17 cellular contexts compared by ENCODE assay signal in the genomic region with DNA sequence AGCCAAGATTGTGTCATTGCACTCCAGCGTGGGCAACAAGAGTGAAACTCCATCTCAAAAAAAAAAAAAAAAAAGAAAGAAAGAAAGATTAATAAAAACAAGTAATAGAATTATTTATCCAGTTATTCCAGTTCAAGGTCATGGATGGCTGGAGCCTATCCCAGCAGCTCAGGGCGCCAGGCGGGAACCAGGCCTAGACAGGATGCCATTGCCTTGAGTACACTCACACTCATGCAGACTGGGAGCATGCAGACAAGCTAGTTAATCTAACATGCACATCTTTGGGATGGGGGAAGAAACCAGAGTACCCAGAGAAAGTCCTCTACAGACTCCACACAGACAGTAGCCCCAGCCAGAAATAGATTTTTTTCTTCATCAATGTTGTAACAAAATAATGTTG. TPM values are rescaled to one million over a fixed set of nuclear protein-coding genes. Genes with fewer than 3 reads are reported as not detected.
DNase-seq lines count a peak whose midpoint lies in the region; FAIRE-seq and TF ChIP-seq lines count a peak whose summit lies in the region.
"Had no signal": no experiment of that assay in that cellular context is flagged by ENCODE, and none has a peak within 500 bp of the region (broad histone marks: within the 10 kb centered on the region; RNA-seq: fewer than 3 reads in every experiment).

No MANE protein-coding gene starts in this region.

- TF ChIP-seq POLR2A in testis (IDR thresholded peaks at IDR 0.05), result no peak

- no peaks in the 10 kb centered on the region for H4K20me1 ChIP-seq in astrocyte (ENCODE audit: insufficient read depth, low read length)

- intact Hi-C loops in testis (cut with DNase I; ENCODE audit: low total_unique reads), result no loop called here
- intact Hi-C loops in posterior vena cava (cut with DNase I), result loop anchor here in 1 of 2 donors (5.0 kb wide), 1 partner anchor 34 kb away; the partner anchor contains the start of gene CIAO2B

- POLR2A ChIA-PET in activated CD4-positive, alpha-beta memory T cell treated with anti-CD3 and anti-CD28 coated beads, Interleukin-2, amount 10 ng/mL, durations not matched to agents 7 days and 5 days (lab: Charles Lee), result interaction anchor here (1.0 kb wide), 1 partner anchor 14 kb away, joined by 3 read pairs; no protein-coding TSS in a partner anchor

- no peaks in the 10 kb centered on the region for H3K79me2 ChIP-seq in astrocyte (ENCODE audit: insufficient read depth, low read length)

- H3K4me2 ChIP-seq in astrocyte (ENCODE audit: low read length), result no peak overlapping the region

- TF ChIP-seq CTCF in HFFc6 (IDR thresholded peaks at IDR 0.05), result no peak
- TF ChIP-seq CTCF in astrocyte (IDR thresholded peaks at IDR 0.05; ENCODE audit: insufficient read depth, low read depth, low read length), result no peak
- TF ChIP-seq CTCF in testis (IDR thresholded peaks at IDR 0.05), result no peak

- DNase-seq in HFFc6 (peak; percentile 69), astrocyte (ENCODE audit: low read depth) (peak; percentile 45), iPS-NIHi11 (ENCODE audit: low spot score) (peak; percentile 10), testis (peak; percentile 84), posterior vena cava (ENCODE audit: low spot score) (no peak), NAMALWA (ENCODE audit: low spot score) (no peak), COLO829 (ENCODE audit: low spot score) (no peak)
- no peak for DNase-seq in activated CD4-positive, alpha-beta memory T cell treated with anti-CD3 and anti-CD28 coated beads, Interleukin-2, amount 10 ng/mL, durations not matched to agents 7 days and 5 days
- DNase-seq: activated CD4-positive, alpha-beta T cell treated with anti-CD3 and anti-CD28 coated beads, Interleukin-2, amount 50 U/mL, for 1 hour; Caco-2; central memory CD4-positive, alpha-beta T cell; KBM-7; NCI-H1930; T-helper 1 cell had no signal

- H3K27me3 ChIP-seq in astrocyte (ENCODE audit: insufficient read depth, low read length), result no peaks in the 10 kb centered on the region
- no peaks in the 10 kb centered on the region for H3K27me3 ChIP-seq in testis

- H3K9me3 Mint-ChIP-seq in HFFc6 (no peaks in the 10 kb centered on the region), astrocyte (ENCODE audit: unreplicated experiment) (peaks cover 3% of the 10 kb centered on the region)
- H3K9me3 Mint-ChIP-seq in activated CD4-positive, alpha-beta memory T cell treated with anti-CD3 and anti-CD28 coated beads, Interleukin-2, amount 10 ng/mL, durations not matched to agents 7 days and 5 days, result no peaks in the 10 kb centered on the region

- H2AFZ ChIP-seq in astrocyte (ENCODE audit: low read depth, low read length), result no peak overlapping the region

- 30 to 36% methylated on average over 3 of the region's 3 CpGs for WGBS in testis, 2 donors

- CTCF ChIA-PET in activated CD4-positive, alpha-beta memory T cell treated with anti-CD3 and anti-CD28 coated beads, Interleukin-2, amount 10 ng/mL, durations not matched to agents 7 days and 5 days (lab: Charles Lee), result interaction anchor here (0.7 to 6.3 kb wide), 2 partner anchors 29 kb away, joined by 3 to 57 read pairs; partner anchors contain the start of gene RRAD

- no peak for FAIRE-seq in astrocyte (lab: Jason Lieb, UNC)
- FAIRE-seq: frontal cortex, GM12878 had no signal

- H3K27ac Mint-ChIP-seq in HFFc6 (no peak overlapping the region), astrocyte (ENCODE audit: unreplicated experiment) (no peak overlapping the region)
- no peak overlapping the region for H3K27ac Mint-ChIP-seq in activated CD4-positive, alpha-beta memory T cell treated with anti-CD3 and anti-CD28 coated beads, Interleukin-2, amount 10 ng/mL, durations not matched to agents 7 days and 5 days

- no peak overlapping the region for H3K27ac ChIP-seq in astrocyte (ENCODE audit: low read depth, low read length)
- H3K27ac ChIP-seq in testis, result no peak overlapping the region

- H3K4me1 Mint-ChIP-seq in HFFc6 (ENCODE audit: low read depth) (peaks cover 58% of the 10 kb centered on the region), astrocyte (ENCODE audit: low read depth, unreplicated experiment) (peaks cover 24% of the 10 kb centered on the region)
- peaks cover 16% of the 10 kb centered on the region for H3K4me1 Mint-ChIP-seq in activated CD4-positive, alpha-beta memory T cell treated with anti-CD3 and anti-CD28 coated beads, Interleukin-2, amount 10 ng/mL, durations not matched to agents 7 days and 5 days

- H3K36me3 ChIP-seq in astrocyte (ENCODE audit: insufficient read depth, low read length), result no peaks in the 10 kb centered on the region
- no peaks in the 10 kb centered on the region for H3K36me3 ChIP-seq in testis (ENCODE audit: low read depth, missing control alignments)

- H3K36me3 Mint-ChIP-seq in HFFc6 (ENCODE audit: low read depth) (no peaks in the 10 kb centered on the region), astrocyte (ENCODE audit: low read depth, unreplicated experiment) (peaks cover 1% of the 10 kb centered on the region)
- no peaks in the 10 kb centered on the region for H3K36me3 Mint-ChIP-seq in activated CD4-positive, alpha-beta memory T cell treated with anti-CD3 and anti-CD28 coated beads, Interleukin-2, amount 10 ng/mL, durations not matched to agents 7 days and 5 days (ENCODE audit: low read depth)

- H3K4me1 ChIP-seq in astrocyte (ENCODE audit: insufficient read depth, low read length), result peaks cover 12% of the 10 kb centered on the region
- H3K4me1 ChIP-seq in testis, result peaks cover 45% of the 10 kb centered on the region

- H3K9ac ChIP-seq in astrocyte (ENCODE audit: low read length), result no peak overlapping the region

- no peak overlapping the region for H3K4me3 Mint-ChIP-seq in HFFc6
- H3K4me3 Mint-ChIP-seq in astrocyte (ENCODE audit: unreplicated experiment), result no peak overlapping the region
- H3K4me3 Mint-ChIP-seq in activated CD4-positive, alpha-beta memory T cell treated with anti-CD3 and anti-CD28 coated beads, Interleukin-2, amount 10 ng/mL, durations not matched to agents 7 days and 5 days, result no peak overlapping the region

- H3K9me3 ChIP-seq in astrocyte (ENCODE audit: insufficient read depth, low read depth, low read length) (no peaks in the 10 kb centered on the region), testis (no peaks in the 10 kb centered on the region)
- H3K9me3 ChIP-seq: Caco-2 had no signal

- peaks cover 4% of the 10 kb centered on the region for H3K27me3 Mint-ChIP-seq in HFFc6 (ENCODE audit: insufficient read depth)
- H3K27me3 Mint-ChIP-seq in astrocyte (ENCODE audit: low read depth, unreplicated experiment), result peaks cover 8% of the 10 kb centered on the region
- no peaks in the 10 kb centered on the region for H3K27me3 Mint-ChIP-seq in activated CD4-positive, alpha-beta memory T cell treated with anti-CD3 and anti-CD28 coated beads, Interleukin-2, amount 10 ng/mL, durations not matched to agents 7 days and 5 days

- H3K4me3 ChIP-seq in astrocyte (ENCODE audit: insufficient read depth, low read depth, low read length) (no peak overlapping the region), testis (no peak overlapping the region)
- H3K4me3 ChIP-seq: GM12878 had no signal

RNA-seq across cellular contexts. Expression of gene PDP2, which starts 17.9 kb away (rescaled TPM):
- 10 to 100 TPM; 12.8 to 17.7 (median 16.2) TPM for total RNA-seq in HFFc6 (2021; fragmentation: NEBNext Ultra II Directional; extraction: Animal tissue kit (Norgen Biotek cat#: 25700))
- total RNA-seq in astrocyte (12.1 and 16.8 TPM in 2 replicates), testis (10 to 100 TPM; 22.9 to 23.9 TPM), posterior vena cava (1 to 10 TPM; 5.0 to 5.5 TPM)
- 14.0 TPM for polyA plus RNA-seq in testis (ENCODE audit: insufficient read depth, low read depth, low replicate concordance)
- 10 to 100 TPM; 30.7 to 33.9 TPM for total RNA-seq in activated CD4-positive, alpha-beta memory T cell treated with anti-CD3 and anti-CD28 coated beads, Interleukin-2, amount 10 ng/mL, durations not matched to agents 7 days and 5 days

RNA-seq across cellular contexts. Expression of gene CDH16, which starts 20.5 kb away (rescaled TPM):
- under 1 TPM in 1 of 6 experiments, not detected in 5; 0.09 TPM for total RNA-seq in HFFc6 (2021; fragmentation: NEBNext Ultra II Directional; extraction: Animal tissue kit (Norgen Biotek cat#: 25700))
- not detected in 2 replicates for total RNA-seq in astrocyte
- under 1 TPM; 0.31 to 0.39 TPM for total RNA-seq in testis
- polyA plus RNA-seq in testis (ENCODE audit: insufficient read depth, low read depth, low replicate concordance), result 2.7 TPM
- total RNA-seq in posterior vena cava, result not detected
- not detected for total RNA-seq in activated CD4-positive, alpha-beta memory T cell treated with anti-CD3 and anti-CD28 coated beads, Interleukin-2, amount 10 ng/mL, durations not matched to agents 7 days and 5 days
- total RNA-seq: frontal cortex, GM12878 had no signal
- polyA plus RNA-seq: liver had no signal

RNA-seq across cellular contexts. Expression of gene RRAD, which starts 27.1 kb away (rescaled TPM):
- 1 to 10 TPM in 4 of 6 experiments, under 1 TPM in 2; 0.52 to 2.0 (median 1.5) TPM for total RNA-seq in HFFc6 (2021; fragmentation: NEBNext Ultra II Directional; extraction: Animal tissue kit (Norgen Biotek cat#: 25700))
- total RNA-seq in astrocyte (10.2 and 12.1 TPM in 2 replicates), testis (10 to 100 TPM; 12.4 to 19.4 TPM), posterior vena cava (10 to 100 TPM in 1 of 2 donors, 1 to 10 TPM in 1; 8.2 to 11.6 TPM)
- polyA plus RNA-seq in testis (ENCODE audit: insufficient read depth, low read depth, low replicate concordance), result 9.1 TPM
- total RNA-seq in activated CD4-positive, alpha-beta memory T cell treated with anti-CD3 and anti-CD28 coated beads, Interleukin-2, amount 10 ng/mL, durations not matched to agents 7 days and 5 days, result 1 to 10 TPM; 1.0 to 1.3 TPM

RNA-seq across cellular contexts. Expression of gene CIAO2B, which starts 36.0 kb away (rescaled TPM):
- total RNA-seq in HFFc6 (2021; fragmentation: NEBNext Ultra II Directional; extraction: Animal tissue kit (Norgen Biotek cat#: 25700)), result 100 to 1,000 TPM in 2 of 6 experiments, 10 to 100 TPM in 4; 90.9 to 108 (median 98.6) TPM
- total RNA-seq in astrocyte (69.5 and 75.6 TPM in 2 replicates), testis (100 to 1,000 TPM; 113 to 179 TPM), posterior vena cava (10 to 100 TPM; 53.0 to 60.3 TPM)
- polyA plus RNA-seq in testis (ENCODE audit: insufficient read depth, low read depth, low replicate concordance), result 145 TPM
- total RNA-seq in activated CD4-positive, alpha-beta memory T cell treated with anti-CD3 and anti-CD28 coated beads, Interleukin-2, amount 10 ng/mL, durations not matched to agents 7 days and 5 days, result 100 to 1,000 TPM; 116 to 121 TPM

RNA-seq across cellular contexts. Expression of gene CES2, which starts 37.1 kb away (rescaled TPM):
- total RNA-seq in HFFc6 (2021; fragmentation: NEBNext Ultra II Directional; extraction: Animal tissue kit (Norgen Biotek cat#: 25700)), result 10 to 100 TPM; 35.1 to 42.3 (median 40.2) TPM
- 22.9 and 28.8 TPM in 2 replicates for total RNA-seq in astrocyte
- total RNA-seq in testis, result 10 to 100 TPM; 49.1 to 51.9 TPM
- polyA plus RNA-seq in testis (ENCODE audit: insufficient read depth, low read depth, low replicate concordance), result 34.4 TPM
- total RNA-seq in posterior vena cava, result 10 to 100 TPM; 26.7 to 31.3 TPM
- 10 to 100 TPM; 32.9 to 33.5 TPM for total RNA-seq in activated CD4-positive, alpha-beta memory T cell treated with anti-CD3 and anti-CD28 coated beads, Interleukin-2, amount 10 ng/mL, durations not matched to agents 7 days and 5 days

Comparison
In these comparisons a context has a peak if more than half of its experiments do, and no peak if none do; other contexts are left out.
1. DNase-seq: peak in HFFc6 (single experiment), astrocyte (single experiment), iPS-NIHi11 (single experiment) and testis (single experiment); none in posterior vena cava (single experiment), NAMALWA (single experiment), COLO829 (single experiment) and activated CD4-positive, alpha-beta memory T cell treated with anti-CD3 and anti-CD28 coated beads, Interleukin-2, amount 10 ng/mL, durations not matched to agents 7 days and 5 days (single experiment).